ENCODE assay signal across 10 cellular contexts in the genomic region with DNA sequence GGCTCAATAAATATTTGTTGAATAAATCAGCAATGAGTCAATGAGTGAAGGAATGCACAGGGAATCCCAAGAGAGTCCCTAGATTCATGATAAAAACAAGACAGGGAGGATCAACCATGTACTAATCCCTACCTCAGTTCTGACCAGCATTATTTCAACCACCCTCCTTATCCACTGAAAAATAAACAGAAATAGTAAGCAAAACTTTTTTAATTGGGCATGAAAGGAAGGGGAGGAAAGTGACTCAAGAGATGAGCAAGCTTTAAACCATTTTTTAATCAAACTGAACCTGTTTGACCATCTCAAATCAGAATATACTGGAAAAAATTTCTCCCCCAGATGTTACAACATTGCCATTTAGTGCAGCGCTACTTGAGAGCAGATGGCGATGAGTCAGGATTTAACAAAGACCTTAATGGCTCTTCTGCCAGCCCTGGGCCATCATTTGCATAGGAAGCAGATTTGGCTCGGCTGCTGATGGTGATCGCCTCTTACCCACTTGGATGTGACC.
A peak's percentile ranks its signal among the peaks of the same experiment; 100 is the strongest.
DNase-seq lines count a peak whose midpoint lies in the region; ATAC-seq and TF ChIP-seq lines count a peak whose summit lies in the region.
"Had no signal": no experiment of that assay in that cellular context is flagged by ENCODE, and none has a peak within 500 bp of the region (broad histone marks: within the 10 kb centered on the region; RNA-seq: fewer than 3 reads in every experiment).

No MANE protein-coding gene starts in this region.

- H3K9me3 ChIP-seq in HUES64 (ENCODE audit: insufficient read depth, low read depth, low read length) = no peaks in the 10 kb centered on the region
- H3K9me3 ChIP-seq in PC-9 (ENCODE audit: insufficient read depth, low read depth) = peaks cover 4% of the 10 kb centered on the region; the same call in 1 of the 2 replicates
- H3K9me3 ChIP-seq in gastroesophageal sphincter = no peaks in the 10 kb centered on the region
- H3K9me3 ChIP-seq: BLaER1, mucosa of descending colon had no signal

- H3K9me2 ChIP-seq in PC-9 (ENCODE audit: insufficient read depth) = no peaks in the 10 kb centered on the region

- H3K4me1 ChIP-seq in HUES64 (ENCODE audit: insufficient read depth, low read length) = peaks cover 20% of the 10 kb centered on the region
- peaks cover 22% of the 10 kb centered on the region for H3K4me1 ChIP-seq in PC-9 (replicated peaks; ENCODE audit: insufficient read depth)
- no peaks in the 10 kb centered on the region for H3K4me1 ChIP-seq in gastroesophageal sphincter
- H3K4me1 ChIP-seq: BLaER1 had no signal

- peak overlapping the region; percentile 15 for H3K4me2 ChIP-seq in PC-9
- H3K4me2 ChIP-seq: BLaER1 had no signal

- POLR2A ChIA-PET in PC-9 (lab: Charles Lee; ENCODE audit: unreplicated experiment) = no interaction called here
- POLR2A ChIA-PET in naive thymus-derived CD8-positive, alpha-beta T cell (lab: Charles Lee) = no interaction called here

- H3K27ac Mint-ChIP-seq in naive thymus-derived CD8-positive, alpha-beta T cell = no peak overlapping the region

- H3K4me3 Mint-ChIP-seq in naive thymus-derived CD8-positive, alpha-beta T cell = no peak overlapping the region

- peak; percentile 70 for DNase-seq in AG08395 (ENCODE audit: low spot score)
- DNase-seq in PC-9 = peak; percentile 45 to 91
- peak; percentile 23 for DNase-seq in glomerular visceral epithelial cell (ENCODE audit: extremely low spot score)
- DNase-seq in naive thymus-derived CD8-positive, alpha-beta T cell = no peak
- DNase-seq: mucosa of descending colon had no signal

- H3K27ac ChIP-seq in HUES64 (ENCODE audit: low read depth, low read length) (peak overlapping the region; percentile 53; the same call in 1 of the 2 replicates), PC-9 (peak overlapping the region; percentile 66), gastroesophageal sphincter (no peak overlapping the region)
- H3K27ac ChIP-seq: BLaER1 had no signal

- peak overlapping the region; percentile 7; the same call in 1 of the 2 replicates for H3K9ac ChIP-seq in HUES64 (ENCODE audit: low read depth, low read length)
- H3K9ac ChIP-seq: BLaER1 had no signal

- H3K36me3 Mint-ChIP-seq in naive thymus-derived CD8-positive, alpha-beta T cell = no peaks in the 10 kb centered on the region

- TF ChIP-seq POLR2A in gastroesophageal sphincter (IDR thresholded peaks at IDR 0.05) = no peak

- no peaks in the 10 kb centered on the region for H4K20me1 ChIP-seq in PC-9 (ENCODE audit: insufficient read depth)
- H4K20me1 ChIP-seq: BLaER1 had no signal

- H3F3A ChIP-seq in PC-9 (ENCODE audit: insufficient read depth, low read depth) = peaks cover 17% of the 10 kb centered on the region

- H3K27me3 ChIP-seq in HUES64 (ENCODE audit: insufficient read depth, low read length) (no peaks in the 10 kb centered on the region), PC-9 (ENCODE audit: insufficient read depth, low read depth) (no peaks in the 10 kb centered on the region), gastroesophageal sphincter (no peaks in the 10 kb centered on the region)
- H3K27me3 ChIP-seq: BLaER1 had no signal

- H3K4me3 ChIP-seq in HUES64 (ENCODE audit: low read length) (no peak overlapping the region), PC-9 (no peak overlapping the region), gastroesophageal sphincter (no peak overlapping the region)
- H3K4me3 ChIP-seq: BLaER1, mucosa of descending colon had no signal

- no peak for TF ChIP-seq EP300 in gastroesophageal sphincter (IDR thresholded peaks at IDR 0.05)

- no peak for ATAC-seq in gastroesophageal sphincter
- no peak for ATAC-seq in SK-N-SH treated with all-trans-retinoic acid at 6 μM for 48 hours
- no peak for ATAC-seq in naive thymus-derived CD8-positive, alpha-beta T cell
- no peak for ATAC-seq in GM21515 (IDR thresholded peaks at IDR 0.05; ENCODE audit: unreplicated experiment)
- ATAC-seq: mucosa of descending colon had no signal

- H2AFZ ChIP-seq in PC-9 = peak overlapping the region; percentile 18; the same call in 1 of the 2 replicates

- intact Hi-C loops in PC-9 (cut with micrococcal nuclease; ENCODE audit: unreplicated experiment) = no loop called here

- 39% methylated on average over 4 of the region's 4 CpGs for WGBS in HUES64
- WGBS in gastroesophageal sphincter (ENCODE audit: low coverage in 1 of 2), 2 donors = 82 to 93% methylated on average over 4 of the region's 4 CpGs

- H3K36me3 ChIP-seq in HUES64 (ENCODE audit: insufficient read depth, low read length) (no peaks in the 10 kb centered on the region), PC-9 (ENCODE audit: low read depth) (no peaks in the 10 kb centered on the region), gastroesophageal sphincter (no peaks in the 10 kb centered on the region)
- H3K36me3 ChIP-seq: BLaER1 had no signal

- CTCF ChIA-PET in PC-9 (lab: Charles Lee) = no interaction called here

- no TSS peak for BruUV-seq in PC-9 (replicated peaks; lab: Mats Ljungman, UMichigan)

- TF ChIP-seq CTCF in PC-9 (conservative IDR thresholded peaks at IDR 0.05) = no peak
- no peak for TF ChIP-seq CTCF in gastroesophageal sphincter (IDR thresholded peaks at IDR 0.05)

- no peaks in the 10 kb centered on the region for H3K79me2 ChIP-seq in PC-9 (ENCODE audit: low read depth)

- peaks cover 12 to 17% (median 14%) of the 10 kb centered on the region in 4 donors for H3K4me1 Mint-ChIP-seq in naive thymus-derived CD8-positive, alpha-beta T cell

- no peaks in the 10 kb centered on the region for H3K27me3 Mint-ChIP-seq in naive thymus-derived CD8-positive, alpha-beta T cell

- peaks cover 0 to 9% (median 0%) of the 10 kb centered on the region in 9 donors for H3K9me3 Mint-ChIP-seq in naive thymus-derived CD8-positive, alpha-beta T cell

TF ChIP-seq in SK-N-SH treated with all-trans-retinoic acid at 6 μM for 48 hours, 23 proteins besides CTCF, POLR2A, EP300 and RAD21:
- TF ChIP-seq ZC3H10 (CRISPR knock-in tag; IDR thresholded peaks at IDR 0.05) (no peak), BACH2 (CRISPR knock-in tag; IDR thresholded peaks at IDR 0.05; ENCODE audit: borderline replicate concordance) (no peak), ARNTL (CRISPR knock-in tag; IDR thresholded peaks at IDR 0.05; ENCODE audit: borderline replicate concordance, low read depth) (no peak)
- TF ChIP-seq, protein P1, sequence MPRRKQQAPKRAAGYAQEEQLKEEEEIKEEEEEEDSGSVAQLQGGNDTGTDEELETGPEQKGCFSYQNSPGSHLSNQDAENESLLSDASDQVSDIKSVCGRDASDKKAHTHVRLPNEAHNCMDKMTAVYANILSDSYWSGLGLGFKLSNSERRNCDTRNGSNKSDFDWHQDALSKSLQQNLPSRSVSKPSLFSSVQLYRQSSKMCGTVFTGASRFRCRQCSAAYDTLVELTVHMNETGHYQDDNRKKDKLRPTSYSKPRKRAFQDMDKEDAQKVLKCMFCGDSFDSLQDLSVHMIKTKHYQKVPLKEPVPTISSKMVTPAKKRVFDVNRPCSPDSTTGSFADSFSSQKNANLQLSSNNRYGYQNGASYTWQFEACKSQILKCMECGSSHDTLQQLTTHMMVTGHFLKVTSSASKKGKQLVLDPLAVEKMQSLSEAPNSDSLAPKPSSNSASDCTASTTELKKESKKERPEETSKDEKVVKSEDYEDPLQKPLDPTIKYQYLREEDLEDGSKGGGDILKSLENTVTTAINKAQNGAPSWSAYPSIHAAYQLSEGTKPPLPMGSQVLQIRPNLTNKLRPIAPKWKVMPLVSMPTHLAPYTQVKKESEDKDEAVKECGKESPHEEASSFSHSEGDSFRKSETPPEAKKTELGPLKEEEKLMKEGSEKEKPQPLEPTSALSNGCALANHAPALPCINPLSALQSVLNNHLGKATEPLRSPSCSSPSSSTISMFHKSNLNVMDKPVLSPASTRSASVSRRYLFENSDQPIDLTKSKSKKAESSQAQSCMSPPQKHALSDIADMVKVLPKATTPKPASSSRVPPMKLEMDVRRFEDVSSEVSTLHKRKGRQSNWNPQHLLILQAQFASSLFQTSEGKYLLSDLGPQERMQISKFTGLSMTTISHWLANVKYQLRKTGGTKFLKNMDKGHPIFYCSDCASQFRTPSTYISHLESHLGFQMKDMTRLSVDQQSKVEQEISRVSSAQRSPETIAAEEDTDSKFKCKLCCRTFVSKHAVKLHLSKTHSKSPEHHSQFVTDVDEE (CRISPR knock-in tag; IDR thresholded peaks at IDR 0.05) = no peak
- TF ChIP-seq, protein P2, sequence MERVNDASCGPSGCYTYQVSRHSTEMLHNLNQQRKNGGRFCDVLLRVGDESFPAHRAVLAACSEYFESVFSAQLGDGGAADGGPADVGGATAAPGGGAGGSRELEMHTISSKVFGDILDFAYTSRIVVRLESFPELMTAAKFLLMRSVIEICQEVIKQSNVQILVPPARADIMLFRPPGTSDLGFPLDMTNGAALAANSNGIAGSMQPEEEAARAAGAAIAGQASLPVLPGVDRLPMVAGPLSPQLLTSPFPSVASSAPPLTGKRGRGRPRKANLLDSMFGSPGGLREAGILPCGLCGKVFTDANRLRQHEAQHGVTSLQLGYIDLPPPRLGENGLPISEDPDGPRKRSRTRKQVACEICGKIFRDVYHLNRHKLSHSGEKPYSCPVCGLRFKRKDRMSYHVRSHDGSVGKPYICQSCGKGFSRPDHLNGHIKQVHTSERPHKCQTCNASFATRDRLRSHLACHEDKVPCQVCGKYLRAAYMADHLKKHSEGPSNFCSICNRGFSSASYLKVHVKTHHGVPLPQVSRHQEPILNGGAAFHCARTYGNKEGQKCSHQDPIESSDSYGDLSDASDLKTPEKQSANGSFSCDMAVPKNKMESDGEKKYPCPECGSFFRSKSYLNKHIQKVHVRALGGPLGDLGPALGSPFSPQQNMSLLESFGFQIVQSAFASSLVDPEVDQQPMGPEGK (CRISPR knock-in tag; IDR thresholded peaks at IDR 0.05; ENCODE audit: borderline replicate concordance) = no peak
- TF ChIP-seq, protein P3, sequence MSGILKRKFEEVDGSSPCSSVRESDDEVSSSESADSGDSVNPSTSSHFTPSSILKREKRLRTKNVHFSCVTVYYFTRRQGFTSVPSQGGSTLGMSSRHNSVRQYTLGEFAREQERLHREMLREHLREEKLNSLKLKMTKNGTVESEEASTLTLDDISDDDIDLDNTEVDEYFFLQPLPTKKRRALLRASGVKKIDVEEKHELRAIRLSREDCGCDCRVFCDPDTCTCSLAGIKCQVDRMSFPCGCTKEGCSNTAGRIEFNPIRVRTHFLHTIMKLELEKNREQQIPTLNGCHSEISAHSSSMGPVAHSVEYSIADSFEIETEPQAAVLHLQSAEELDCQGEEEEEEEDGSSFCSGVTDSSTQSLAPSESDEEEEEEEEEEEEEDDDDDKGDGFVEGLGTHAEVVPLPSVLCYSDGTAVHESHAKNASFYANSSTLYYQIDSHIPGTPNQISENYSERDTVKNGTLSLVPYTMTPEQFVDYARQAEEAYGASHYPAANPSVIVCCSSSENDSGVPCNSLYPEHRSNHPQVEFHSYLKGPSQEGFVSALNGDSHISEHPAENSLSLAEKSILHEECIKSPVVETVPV (CRISPR knock-in tag; IDR thresholded peaks at IDR 0.05) = no peak
TF ChIP-seq in SK-N-SH treated with all-trans-retinoic acid at 6 μM for 48 hours: peak in this region for 0.

Comparison
In these comparisons a context has a peak if more than half of its experiments do, and no peak if none do; other contexts are left out.
1. DNase-seq: peak in AG08395 (single experiment), PC-9 (2 of 2) and glomerular visceral epithelial cell (single experiment); none in naive thymus-derived CD8-positive, alpha-beta T cell (0 of 10).
2. H3K27ac ChIP-seq: peak in HUES64 (single experiment) and PC-9 (single experiment); none in gastroesophageal sphincter (0 of 4).